20 cellular contexts compared by ENCODE assay signal in genomic region chr16:12330541-12330940, GRCh38.
"Had no signal": no experiment of that assay in that cellular context is flagged by ENCODE, and none has a peak within 500 bp of the region (broad histone marks: within the 10 kb centered on the region; RNA-seq: fewer than 3 reads in every experiment).

No MANE protein-coding gene starts in this region.

- ATAC-seq: activated CD4-positive, CD25-positive, alpha-beta regulatory T cell treated with anti-CD3 and anti-CD28 coated beads, Interleukin-2, amount 50 U/mL, for 24 hours; stimulated activated naive CD8-positive, alpha-beta T cell treated with anti-CD3 and anti-CD28 coated beads, Interleukin-15, amount 100 ng/mL, for 72 hours had no signal

- H3K9me3 ChIP-seq: esophagus squamous epithelium, ovary, tibial artery had no signal

- H3K27ac ChIP-seq: epithelial cell of prostate, esophagus squamous epithelium, ovary, tibial artery, VCaP had no signal

- H3K4me3 ChIP-seq: esophagus squamous epithelium, ovary, tibial artery had no signal

- H3K36me3 ChIP-seq: esophagus squamous epithelium, ovary, tibial artery had no signal

- DNase-seq: activated CD4-positive, alpha-beta T cell treated with anti-CD3 and anti-CD28 coated beads for 48 hours; activated CD4-positive, alpha-beta T cell treated with anti-CD3 and anti-CD28 coated beads, Interleukin-2, amount 50 U/mL, for 48 hours; activated CD8-positive, alpha-beta memory T cell treated with anti-CD3 and anti-CD28 coated beads for 24 hours; activated effector memory CD4-positive, alpha-beta T cell treated with Interleukin-2 at 50 U/mL for 16 hours; activated naive CD4-positive, alpha-beta T cell treated with Interleukin-2 at 50 U/mL for 16 hours; effector CD4-positive, alpha-beta T cell; esophagus squamous epithelium; foreskin melanocyte; mammary epithelial cell; naive B cell; nephron progenitor cell; retina; stimulated activated CD4-positive, alpha-beta T cell treated with anti-CD3 and anti-CD28 coated beads, Interleukin-2, amount 100 ng/mL, for 48 hours; stimulated activated naive CD8-positive, alpha-beta T cell treated with anti-CD3 and anti-CD28 coated beads, Interleukin-15, amount 100 ng/mL, for 72 hours; T-helper 1 cell; tibial artery had no signal

- H3K27me3 ChIP-seq: esophagus squamous epithelium, ovary, tibial artery had no signal
